ENCODE assay signal across 18 cellular contexts in the genomic region with DNA sequence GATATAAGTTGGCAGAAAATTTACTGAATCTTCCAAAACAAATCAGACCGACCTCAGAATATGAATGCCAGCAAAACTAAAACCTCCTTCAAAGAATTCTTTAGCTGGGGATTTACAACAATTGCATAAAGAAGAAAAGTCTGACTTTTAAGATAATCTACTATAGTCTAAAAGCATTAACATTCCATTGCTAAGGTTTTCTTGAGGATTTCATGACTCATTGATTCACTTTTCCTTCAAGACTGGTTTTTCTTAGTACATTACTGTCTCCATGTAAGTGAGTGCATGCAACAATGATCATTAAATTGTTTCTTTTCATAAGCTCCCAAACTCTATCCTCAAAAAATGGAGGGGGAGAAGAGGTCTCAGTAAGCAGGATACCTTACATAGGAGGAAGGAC. TPM values are rescaled to one million over a fixed set of nuclear protein-coding genes. Genes with fewer than 3 reads are reported as not detected.
DNase-seq lines count a peak whose midpoint lies in the region; ATAC-seq, FAIRE-seq and TF ChIP-seq lines count a peak whose summit lies in the region.
"Had no signal": no experiment of that assay in that cellular context is flagged by ENCODE, and none has a peak within 500 bp of the region (broad histone marks: within the 10 kb centered on the region; RNA-seq: fewer than 3 reads in every experiment).

No MANE protein-coding gene starts in this region.

- BruUV-seq in IMR-90 (replicated peaks; lab: Mats Ljungman, UMichigan), result no TSS peak

- peaks cover 16 to 30% of the 10 kb centered on the region in 2 experiments; a peak in 3 of 4 replicates for H3K79me1 ChIP-seq in IMR-90 (ENCODE audit: low read depth in 1 of 2, low read length in 2 of 2)

- H4K8ac ChIP-seq in IMR-90 (ENCODE audit: low read depth in 2 of 2, low read length in 2 of 2), result no peak overlapping the region

- no peak overlapping the region for H2AK5ac ChIP-seq in IMR-90 (ENCODE audit: low read depth, low read length)

- H3K23ac ChIP-seq in IMR-90 (ENCODE audit: low read depth, low read length), result peak overlapping the region; percentile 4; the same call in 1 of the 2 replicates

- dilution Hi-C loops in IMR-90 (cut with HindIII; ENCODE audit: low sequenced_read_pairs, unreplicated experiment), result no loop called here

- no peak overlapping the region for H2BK20ac ChIP-seq in IMR-90 (ENCODE audit: low read depth, low read length)

- H2BK120ac ChIP-seq in IMR-90 (ENCODE audit: low read depth, low read length), result no peak overlapping the region

- H2BK15ac ChIP-seq in IMR-90 (ENCODE audit: low read depth, low read length), result no peak overlapping the region

- in situ Hi-C loops in IMR-90 (cut with MboI; ENCODE audit: low sequenced_read_pairs), result loop anchor here (25.0 kb wide), 1 partner anchor 247 kb away; no protein-coding TSS in a partner anchor

- peak overlapping the region; percentile 32; the same call in 1 of the 2 replicates for H3K18ac ChIP-seq in IMR-90 (ENCODE audit: low read depth, low read length)

- TF ChIP-seq RAD21 in IMR-90 (IDR thresholded peaks at IDR 0.05; ENCODE audit: low read length), result no peak

- ATAC-seq in IMR-90 (ENCODE audit: low read depth) (no peak), SK-N-SH treated with all-trans-retinoic acid at 6 μM for 48 hours (no peak)
- ATAC-seq: left colon; sciatic nerve; stimulated activated naive CD8-positive, alpha-beta T cell treated with anti-CD3 and anti-CD28 coated beads, Interleukin-15, amount 100 ng/mL, for 72 hours had no signal

- no peak for TF ChIP-seq POLR2A in IMR-90 (IDR thresholded peaks at IDR 0.05; ENCODE audit: low read depth, low read length)

- FAIRE-seq in bronchial epithelial cell (lab: Jason Lieb, UNC) (no peak), urothelium cell line (lab: Jason Lieb, UNC) (peak; percentile 70)

- CTCF ChIA-PET in IMR-90 (lab: Yijun Ruan, JAX), result no interaction called here

- no peak overlapping the region for H2AK9ac ChIP-seq in IMR-90 (replicated peaks; ENCODE audit: low read depth, low read length, poor library complexity)

- H3K36me3 ChIP-seq in IMR-90 (ENCODE audit: control insufficient read depth, insufficient read depth, low read length), result peaks cover 1% of the 10 kb centered on the region; the same call in 1 of the 2 replicates
- H3K36me3 ChIP-seq in bronchial epithelial cell (ENCODE audit: control insufficient read depth, insufficient read depth, low read length), result no peaks in the 10 kb centered on the region
- H3K36me3 ChIP-seq: adrenal gland, Peyer's patch had no signal

- no peak overlapping the region; the same call in 1 of the 2 replicates for H4K91ac ChIP-seq in IMR-90 (ENCODE audit: insufficient read depth, low read depth, low read length)

- no peak overlapping the region for H3K4ac ChIP-seq in IMR-90 (ENCODE audit: low read depth, low read length)

- H2BK5ac ChIP-seq in IMR-90 (ENCODE audit: low read depth, low read length, poor library complexity, severe bottlenecking), result no peak overlapping the region

- H3K4me3 ChIP-seq in IMR-90 (ENCODE audit: insufficient read depth, low read depth, low read length) (no peak overlapping the region), bronchial epithelial cell (ENCODE audit: low read depth, low read length) (no peak overlapping the region)
- H3K4me3 ChIP-seq: adrenal gland had no signal

- no peak overlapping the region for H4K5ac ChIP-seq in IMR-90 (ENCODE audit: low read depth, low read length)

- H3K56ac ChIP-seq in IMR-90 (ENCODE audit: extremely low read depth, insufficient read depth, low read length), result 0 out of 2 replicates have a peak overlapping the region, but pooled peaks have one; percentile 5

- H3K9ac ChIP-seq in IMR-90 (ENCODE audit: low read depth, low read length), result no peak overlapping the region; the same call in 1 of the 2 replicates

- WGBS in IMR-90 (ENCODE audit: extremely low coverage in 2 of 2, insufficient read length in 1 of 2), 2 experiments, result no CpG with 5 or more reads among the region's 1 CpG

- H4K20me1 ChIP-seq in IMR-90 (ENCODE audit: insufficient read depth, low read length), result peaks cover 13% of the 10 kb centered on the region

- no peak overlapping the region for H3K27ac ChIP-seq in IMR-90 (ENCODE audit: insufficient read depth, low read length)
- H3K27ac ChIP-seq: adrenal gland, Peyer's patch had no signal

- intact Hi-C loops in IMR-90 (cut with micrococcal nuclease), result loop anchor here (2.0 to 5.0 kb wide), 2 partner anchors 137 to 251 kb away; no protein-coding TSS in a partner anchor

- peak overlapping the region; percentile 66; the same call in 1 of the 2 replicates for H3K4me2 ChIP-seq in IMR-90 (ENCODE audit: low read depth, low read length)

- POLR2A ChIA-PET in IMR-90 (lab: Charles Lee; ENCODE audit: unreplicated experiment), result interaction anchor here (0.6 kb wide), 1 partner anchor 1413 kb away, joined by 3 read pairs; no protein-coding TSS in a partner anchor

- H3K9me1 ChIP-seq in IMR-90 (ENCODE audit: insufficient read depth, low read length), result no peaks in the 10 kb centered on the region

- no peaks in the 10 kb centered on the region for H3K9me3 ChIP-seq in IMR-90 (ENCODE audit: control insufficient read depth, insufficient read depth, low read length)
- H3K9me3 ChIP-seq: adrenal gland, Peyer's patch had no signal

- TF ChIP-seq CTCF in IMR-90 (conservative IDR thresholded peaks at IDR 0.05; ENCODE audit: low read depth, low read length) (no peak), bronchial epithelial cell (IDR thresholded peaks at IDR 0.05; ENCODE audit: insufficient read depth, low read length, severe bottlenecking) (no peak)

- H3K27me3 ChIP-seq in IMR-90 (ENCODE audit: control insufficient read depth, insufficient read depth, low read length) (no peaks in the 10 kb centered on the region), bronchial epithelial cell (ENCODE audit: control insufficient read depth, insufficient read depth, low read length) (no peaks in the 10 kb centered on the region)
- H3K27me3 ChIP-seq: adrenal gland, Peyer's patch had no signal

- peak; percentile 68 for DNase-seq in IMR-90
- peak; percentile 73 for DNase-seq in bronchial epithelial cell (ENCODE audit: low read depth)
- peak; percentile 21 for DNase-seq in kidney tubule cell (ENCODE audit: low spot score)
- no peak for DNase-seq in urothelium cell line (ENCODE audit: low spot score)
- no peak for DNase-seq in stimulated activated naive CD4-positive, alpha-beta T cell treated with Interleukin-2 at 50 U/mL for 16 hours (lab: John Stamatoyannopoulos, UW)
- DNase-seq in DMS 273 (lab: John Stamatoyannopoulos, UW; ENCODE audit: unreplicated experiment), result no peak
- no peak for DNase-seq in activated T-cell treated with anti-CD3 and anti-CD28 coated beads, Interleukin-2, amount 50 U/mL, for 48 hours
- DNase-seq: activated CD4-positive, alpha-beta T cell treated with anti-CD3 and anti-CD28 coated beads for 4 hours; activated T-cell treated with anti-CD3 and anti-CD28 coated beads, Interleukin-2, amount 50 U/mL, for 1 hour; adrenal gland; glutamatergic neuron; left colon; NCI-H510A; Peyer's patch; stimulated activated naive CD8-positive, alpha-beta T cell treated with anti-CD3 and anti-CD28 coated beads, Interleukin-15, amount 100 ng/mL, for 72 hours had no signal

- H2AFZ ChIP-seq in IMR-90 (replicated peaks; ENCODE audit: low read length, poor library complexity), result no peak overlapping the region

- no peak overlapping the region for H3K14ac ChIP-seq in IMR-90 (replicated peaks; ENCODE audit: low read depth, low read length)

- H3K4me1 ChIP-seq in IMR-90 (ENCODE audit: control insufficient read depth, insufficient read depth, low read length), result peaks cover 11% of the 10 kb centered on the region
- H3K4me1 ChIP-seq: Peyer's patch had no signal

TF ChIP-seq in IMR-90, 13 proteins besides CTCF, POLR2A, EP300 and RAD21:
- no peak for TF ChIP-seq CEBPB (IDR thresholded peaks at IDR 0.05; ENCODE audit: low read depth, low read length)
- no peak for TF ChIP-seq BHLHE40 (IDR thresholded peaks at IDR 0.05; ENCODE audit: low read depth, low read length)
- no peak for TF ChIP-seq NFE2L2 (IDR thresholded peaks at IDR 0.05; ENCODE audit: low read depth, low read length)
- TF ChIP-seq CHD1 (IDR thresholded peaks at IDR 0.05; ENCODE audit: low read depth, low read length), result no peak
- no peak for TF ChIP-seq RFX5 (IDR thresholded peaks at IDR 0.05; ENCODE audit: low read depth, low read length)
- TF ChIP-seq FOS (IDR thresholded peaks at IDR 0.05; ENCODE audit: low read depth, low read length), result peak; percentile 4; the same call in 1 of the 2 replicates

TF ChIP-seq in SK-N-SH treated with all-trans-retinoic acid at 6 μM for 48 hours, 23 proteins besides CTCF, POLR2A, EP300 and RAD21:
- TF ChIP-seq OSR1 (CRISPR knock-in tag; IDR thresholded peaks at IDR 0.05) (no peak), ZNF565 (CRISPR knock-in tag; conservative IDR thresholded peaks at IDR 0.05; ENCODE audit: low read depth) (no peak), ARNTL (CRISPR knock-in tag; IDR thresholded peaks at IDR 0.05; ENCODE audit: borderline replicate concordance, low read depth) (no peak), ZNF8 (CRISPR knock-in tag; IDR thresholded peaks at IDR 0.05) (no peak), TCF4 (CRISPR knock-in tag; IDR thresholded peaks at IDR 0.05; ENCODE audit: borderline replicate concordance) (no peak), ZFP3 (CRISPR knock-in tag; IDR thresholded peaks at IDR 0.05) (no peak)

RNA-seq across cellular contexts. Expression of a gene that starts 3.1 kb away (rescaled TPM):
- 1.3 and 1.7 TPM in 2 replicates for total RNA-seq in IMR-90 (2012; rRNA removed)
- polyA plus RNA-seq in IMR-90 (2012; rRNA removed), result 3.9 TPM in 2 replicates
- 2.5 and 4.5 TPM in 2 replicates for polyA plus RNA-seq in IMR-90 (2012; cell fraction: cytosol; rRNA removed)
- 5.9 and 9.0 TPM in 2 replicates for polyA plus RNA-seq in IMR-90 (2012; cell fraction: nucleus; rRNA removed; ENCODE audit: low replicate concordance)
- total RNA-seq in bronchial epithelial cell, result 1.3 and 2.4 TPM in 2 replicates
- total RNA-seq: T-helper 2 cell treated with Interferon-gamma antibody and Interleukin-4, amounts not matched to agents 100 ng/mL and 5 ng/mL, for 36 hours had no signal

Comparison
In these comparisons a context has a peak if more than half of its experiments do, and no peak if none do; other contexts are left out.
1. DNase-seq: peak in IMR-90 (single experiment), bronchial epithelial cell (single experiment) and kidney tubule cell (single experiment); none in urothelium cell line (single experiment), stimulated activated naive CD4-positive, alpha-beta T cell treated with Interleukin-2 at 50 U/mL for 16 hours (single experiment), DMS 273 (single experiment) and activated T-cell treated with anti-CD3 and anti-CD28 coated beads, Interleukin-2, amount 50 U/mL, for 48 hours (0 of 2).